8 cellular contexts compared by ENCODE assay signal in the genomic region with DNA sequence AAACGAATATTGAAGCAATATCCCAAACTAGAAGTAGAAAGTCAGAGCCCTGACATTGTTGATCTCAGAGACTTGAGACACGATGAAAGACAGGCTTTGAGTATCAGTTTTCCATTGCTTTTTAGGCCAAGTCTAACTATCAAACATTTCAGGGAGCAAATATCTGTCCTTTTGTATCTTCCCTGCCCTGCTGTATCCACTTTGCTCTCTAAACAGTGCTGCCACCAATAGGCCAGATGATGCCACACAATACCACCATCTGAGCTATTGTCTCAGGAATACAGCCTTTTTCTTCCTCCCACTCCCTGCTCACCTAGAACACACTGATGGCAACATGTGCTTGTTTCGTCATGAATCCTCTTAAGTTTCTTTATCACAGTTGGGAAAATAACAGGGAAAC.
A peak's percentile ranks its signal among the peaks of the same experiment; 100 is the strongest.
DNase-seq lines count a peak whose midpoint lies in the region; ATAC-seq and TF ChIP-seq lines count a peak whose summit lies in the region.
"Had no signal": no experiment of that assay in that cellular context is flagged by ENCODE, and none has a peak within 500 bp of the region (broad histone marks: within the 10 kb centered on the region; RNA-seq: fewer than 3 reads in every experiment).

No MANE protein-coding gene starts in this region.

- no peak overlapping the region for H3K4me3 Mint-ChIP-seq in progenitor cell of endocrine pancreas (ENCODE audit: low read depth)

- peak; percentile 57 for ATAC-seq in GM18498 (IDR thresholded peaks at IDR 0.05; ENCODE audit: unreplicated experiment)
- no peak for ATAC-seq in stimulated activated naive CD8-positive, alpha-beta T cell treated with anti-CD3 and anti-CD28 coated beads, Interleukin-15, Interleukin-2, amounts not matched to agents 100 U/mL and 50 U/mL, for 24 hours

- H3K27me3 Mint-ChIP-seq in progenitor cell of endocrine pancreas, result peaks cover 4% of the 10 kb centered on the region

- H3K27ac Mint-ChIP-seq in progenitor cell of endocrine pancreas, result no peak overlapping the region

- H3K9me3 Mint-ChIP-seq in progenitor cell of endocrine pancreas (ENCODE audit: low read depth), result no peaks in the 10 kb centered on the region

- DNase-seq in NCI-H146 (lab: John Stamatoyannopoulos, UW) (peak; percentile 76), T47D (ENCODE audit: low read depth in 1 of 2, low spot score in 1 of 2) (peak; percentile 9 to 41), progenitor cell of endocrine pancreas (ENCODE audit: low spot score, unreplicated experiment) (no peak)
- DNase-seq in NK-92 treated with Interleukin-12 subunit alpha and Interleukin-12 subunit beta, amount 100 ng/mL, for 24 hours (lab: John Stamatoyannopoulos, UW), result no peak
- no peak for DNase-seq in stimulated activated naive CD8-positive, alpha-beta T cell treated with anti-CD3 and anti-CD28 coated beads, Interleukin-15, Interleukin-2, amounts not matched to agents 100 U/mL and 50 U/mL, for 24 hours
- no peak for DNase-seq in stimulated activated naive CD4-positive, alpha-beta T cell (lab: John Stamatoyannopoulos, UW)
- DNase-seq: stimulated activated CD4-positive, alpha-beta T cell treated with anti-CD3 and anti-CD28 coated beads, Interleukin-15, amount 100 ng/mL, for 24 hours had no signal

- in situ Hi-C loops in T47D (cut with HindIII; ENCODE audit: low pct_unique_long_range_greater_than_20kb, low sequenced_read_pairs), result no loop called here

- H3K4me1 Mint-ChIP-seq in progenitor cell of endocrine pancreas (ENCODE audit: low read depth), result no peaks in the 10 kb centered on the region

- no peaks in the 10 kb centered on the region for H3K36me3 Mint-ChIP-seq in progenitor cell of endocrine pancreas (ENCODE audit: insufficient read depth)

- peak; percentile 26 for TF ChIP-seq CTCF in progenitor cell of endocrine pancreas (IDR thresholded peaks at IDR 0.05; ENCODE audit: unreplicated experiment)

Comparison
In these comparisons a context has a peak if more than half of its experiments do, and no peak if none do; other contexts are left out.
1. DNase-seq: peak in NCI-H146 (single experiment) and T47D (2 of 2); none in progenitor cell of endocrine pancreas (single experiment), NK-92 treated with Interleukin-12 subunit alpha and Interleukin-12 subunit beta, amount 100 ng/mL, for 24 hours (single experiment), stimulated activated naive CD8-positive, alpha-beta T cell treated with anti-CD3 and anti-CD28 coated beads, Interleukin-15, Interleukin-2, amounts not matched to agents 100 U/mL and 50 U/mL, for 24 hours (single experiment) and stimulated activated naive CD4-positive, alpha-beta T cell (0 of 6).